Comparison of ENCODE assay signal across 9 cellular contexts in the genomic region with DNA sequence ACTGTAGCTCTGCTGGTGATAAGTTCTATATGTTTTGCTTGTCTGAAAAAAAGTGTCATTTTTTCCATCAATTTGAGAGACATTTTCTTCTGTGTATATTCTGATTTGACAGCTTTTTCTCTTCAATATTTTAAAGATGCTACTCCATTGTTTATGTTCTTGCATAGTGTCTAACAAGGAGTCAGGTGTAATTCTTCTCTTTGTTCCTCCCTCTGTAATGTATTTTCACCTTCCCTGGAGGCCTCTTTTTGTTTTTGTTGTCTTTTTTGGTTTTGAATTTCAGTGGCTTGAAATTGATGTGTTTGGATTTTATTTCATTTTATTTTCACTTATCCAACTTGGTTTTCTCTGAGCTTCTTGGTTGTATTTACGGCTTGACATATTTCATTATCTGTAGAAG.
"Had no signal": no experiment of that assay in that cellular context is flagged by ENCODE, and none has a peak within 500 bp of the region (broad histone marks: within the 10 kb centered on the region; RNA-seq: fewer than 3 reads in every experiment).

No MANE protein-coding gene starts in this region.

- H3K4me3 ChIP-seq: GM23338 had no signal

- H3K27ac ChIP-seq: HL-60 had no signal

- H2AFZ ChIP-seq: GM23338 had no signal

- ATAC-seq: GM23338 had no signal

- H3K4me2 ChIP-seq: GM23338 had no signal

- DNase-seq: H9, HCEC 1CT, HFFc6, IMR-90, KBM-7 had no signal

- FAIRE-seq: H1, H54 had no signal
